ENCODE assay signal across 1 cellular context in genomic region chr17:43403846-43404245, GRCh38.
TF ChIP-seq lines count a peak whose summit lies in the region.

No MANE protein-coding gene starts in this region.

TF ChIP-seq in K562, 482 proteins besides CTCF, POLR2A, EP300 and RAD21 (continued from another document and continues in another):
- TF ChIP-seq IRF1 (CRISPR knock-in tag; IDR thresholded peaks at IDR 0.05; ENCODE audit: borderline replicate concordance), result no peak
- TF ChIP-seq ZNF282 (CRISPR knock-in tag; IDR thresholded peaks at IDR 0.05), result no peak
- no peak for TF ChIP-seq ZNF586 (CRISPR knock-in tag; conservative IDR thresholded peaks at IDR 0.05)
- TF ChIP-seq TAF7 (tag; IDR thresholded peaks at IDR 0.05), result no peak
- no peak for TF ChIP-seq ILK (tag; IDR thresholded peaks at IDR 0.05; ENCODE audit: borderline replicate concordance, low read depth)
- TF ChIP-seq ZNF609 (CRISPR knock-in tag; IDR thresholded peaks at IDR 0.05; ENCODE audit: borderline replicate concordance), result no peak
- TF ChIP-seq, protein P1, sequence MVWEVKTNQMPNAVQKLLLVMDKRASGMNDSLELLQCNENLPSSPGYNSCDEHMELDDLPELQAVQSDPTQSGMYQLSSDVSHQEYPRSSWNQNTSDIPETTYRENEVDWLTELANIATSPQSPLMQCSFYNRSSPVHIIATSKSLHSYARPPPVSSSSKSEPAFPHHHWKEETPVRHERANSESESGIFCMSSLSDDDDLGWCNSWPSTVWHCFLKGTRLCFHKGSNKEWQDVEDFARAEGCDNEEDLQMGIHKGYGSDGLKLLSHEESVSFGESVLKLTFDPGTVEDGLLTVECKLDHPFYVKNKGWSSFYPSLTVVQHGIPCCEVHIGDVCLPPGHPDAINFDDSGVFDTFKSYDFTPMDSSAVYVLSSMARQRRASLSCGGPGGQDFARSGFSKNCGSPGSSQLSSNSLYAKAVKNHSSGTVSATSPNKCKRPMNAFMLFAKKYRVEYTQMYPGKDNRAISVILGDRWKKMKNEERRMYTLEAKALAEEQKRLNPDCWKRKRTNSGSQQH (CRISPR knock-in tag; IDR thresholded peaks at IDR 0.05), result no peak
- TF ChIP-seq AFF4 (CRISPR knock-in tag; IDR thresholded peaks at IDR 0.05), result no peak
- TF ChIP-seq, protein P2, sequence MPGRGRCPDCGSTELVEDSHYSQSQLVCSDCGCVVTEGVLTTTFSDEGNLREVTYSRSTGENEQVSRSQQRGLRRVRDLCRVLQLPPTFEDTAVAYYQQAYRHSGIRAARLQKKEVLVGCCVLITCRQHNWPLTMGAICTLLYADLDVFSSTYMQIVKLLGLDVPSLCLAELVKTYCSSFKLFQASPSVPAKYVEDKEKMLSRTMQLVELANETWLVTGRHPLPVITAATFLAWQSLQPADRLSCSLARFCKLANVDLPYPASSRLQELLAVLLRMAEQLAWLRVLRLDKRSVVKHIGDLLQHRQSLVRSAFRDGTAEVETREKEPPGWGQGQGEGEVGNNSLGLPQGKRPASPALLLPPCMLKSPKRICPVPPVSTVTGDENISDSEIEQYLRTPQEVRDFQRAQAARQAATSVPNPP (IDR thresholded peaks at IDR 0.05; ENCODE audit: borderline replicate concordance, insufficient read depth, insufficient read length), result no peak
- TF ChIP-seq GATA2 (CRISPR knock-in tag; IDR thresholded peaks at IDR 0.05), result peak; percentile 75
- TF ChIP-seq NR3C1 (CRISPR knock-in tag; IDR thresholded peaks at IDR 0.05), result no peak
- no peak for TF ChIP-seq CHD7 (IDR thresholded peaks at IDR 0.05; ENCODE audit: low read depth, low read length)
- no peak for TF ChIP-seq ZNF274 (IDR thresholded peaks at IDR 0.05; ENCODE audit: borderline replicate concordance, low read depth, low read length)
- TF ChIP-seq MAZ (CRISPR knock-in tag; conservative IDR thresholded peaks at IDR 0.05 in 1 of 2, IDR thresholded peaks at IDR 0.05 in 1 of 2), result peak; percentile 85 to 91
- TF ChIP-seq SAP30 (IDR thresholded peaks at IDR 0.05; ENCODE audit: borderline replicate concordance, insufficient read depth, low read depth, low read length, poor library complexity, severe bottlenecking), result no peak
- no peak for TF ChIP-seq HOXB6 (CRISPR knock-in tag; IDR thresholded peaks at IDR 0.05; ENCODE audit: borderline replicate concordance)
- TF ChIP-seq, protein P3, sequence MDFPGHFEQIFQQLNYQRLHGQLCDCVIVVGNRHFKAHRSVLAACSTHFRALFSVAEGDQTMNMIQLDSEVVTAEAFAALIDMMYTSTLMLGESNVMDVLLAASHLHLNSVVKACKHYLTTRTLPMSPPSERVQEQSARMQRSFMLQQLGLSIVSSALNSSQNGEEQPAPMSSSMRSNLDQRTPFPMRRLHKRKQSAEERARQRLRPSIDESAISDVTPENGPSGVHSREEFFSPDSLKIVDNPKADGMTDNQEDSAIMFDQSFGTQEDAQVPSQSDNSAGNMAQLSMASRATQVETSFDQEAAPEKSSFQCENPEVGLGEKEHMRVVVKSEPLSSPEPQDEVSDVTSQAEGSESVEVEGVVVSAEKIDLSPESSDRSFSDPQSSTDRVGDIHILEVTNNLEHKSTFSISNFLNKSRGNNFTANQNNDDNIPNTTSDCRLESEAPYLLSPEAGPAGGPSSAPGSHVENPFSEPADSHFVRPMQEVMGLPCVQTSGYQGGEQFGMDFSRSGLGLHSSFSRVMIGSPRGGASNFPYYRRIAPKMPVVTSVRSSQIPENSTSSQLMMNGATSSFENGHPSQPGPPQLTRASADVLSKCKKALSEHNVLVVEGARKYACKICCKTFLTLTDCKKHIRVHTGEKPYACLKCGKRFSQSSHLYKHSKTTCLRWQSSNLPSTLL (IDR thresholded peaks at IDR 0.05), result no peak
- no peak; the same call in 1 of the 2 replicates for TF ChIP-seq ATF3 (IDR thresholded peaks at IDR 0.05)
- no peak for TF ChIP-seq ATF3 (CRISPR knock-in tag; conservative IDR thresholded peaks at IDR 0.05)
- no peak for TF ChIP-seq ZFX (CRISPR knock-in tag; IDR thresholded peaks at IDR 0.05)
- TF ChIP-seq RFX5 (IDR thresholded peaks at IDR 0.05; ENCODE audit: low read depth, low read length), result no peak
